Comparison of ENCODE assay signal across 13 cellular contexts in genomic region chr2:66846887-66847286, GRCh38.
"Had no signal": no experiment of that assay in that cellular context is flagged by ENCODE, and none has a peak within 500 bp of the region (broad histone marks: within the 10 kb centered on the region; RNA-seq: fewer than 3 reads in every experiment).

No MANE protein-coding gene starts in this region.

- H3K9me3 ChIP-seq: heart right ventricle, testis had no signal

- ATAC-seq: heart right ventricle; stimulated activated naive CD8-positive, alpha-beta T cell treated with anti-CD3 and anti-CD28 coated beads, Interleukin-15, amount 100 ng/mL, for 72 hours had no signal

- H3K27ac ChIP-seq: heart right ventricle, testis had no signal

- DNase-seq: activated CD4-positive, alpha-beta T cell treated with anti-CD3 and anti-CD28 coated beads, Interleukin-2, amount 10 ng/mL, durations not matched to agents 7 days and 5 days; activated CD4-positive, CD25-positive, alpha-beta regulatory T cell; activated CD8-positive, alpha-beta memory T cell treated with anti-CD3 and anti-CD28 coated beads for 24 hours; activated naive CD4-positive, alpha-beta T cell treated with Interleukin-2 at 50 U/mL for 16 hours; effector memory CD4-positive, alpha-beta T cell; heart right ventricle; kidney; nephron progenitor cell; stimulated activated CD4-positive, alpha-beta T cell treated with anti-CD3 and anti-CD28 coated beads, Interleukin-15, amount 100 ng/mL, for 24 hours; stimulated activated CD4-positive, alpha-beta T cell treated with anti-CD3 and anti-CD28 coated beads, Interleukin-4, amount 100 ng/mL, for 4 hours; stimulated activated naive CD8-positive, alpha-beta T cell treated with anti-CD3 and anti-CD28 coated beads, Interleukin-15, amount 100 ng/mL, for 72 hours; T-helper 1 cell; testis had no signal

- H3K4me3 ChIP-seq: heart right ventricle, testis had no signal

- H3K27me3 ChIP-seq: heart right ventricle, testis had no signal

- H3K36me3 ChIP-seq: heart right ventricle had no signal

- H3K4me1 ChIP-seq: testis had no signal
